Comparison of ENCODE assay signal across 9 cellular contexts in genomic region chr10:124724279-124725027, GRCh38. TPM values are rescaled to one million over a fixed set of nuclear protein-coding genes. Genes with fewer than 3 reads are reported as not detected.
DNase-seq lines count a peak whose midpoint lies in the region; ATAC-seq and TF ChIP-seq lines count a peak whose summit lies in the region.
"Had no signal": no experiment of that assay in that cellular context is flagged by ENCODE, and none has a peak within 500 bp of the region (broad histone marks: within the 10 kb centered on the region; RNA-seq: fewer than 3 reads in every experiment).

No MANE protein-coding gene starts in this region.

- TF ChIP-seq CTCF in neutrophil (IDR thresholded peaks at IDR 0.05) = no peak

- peaks cover 6% of the 10 kb centered on the region for H3K36me3 ChIP-seq in neutrophil

- no peaks in the 10 kb centered on the region for H3K9me3 ChIP-seq in neutrophil

- DNase-seq in Ammon's horn (ENCODE audit: low spot score) (peak; percentile 96), NCI-H526 treated with DMSO at 0.1 percent for 48 hours (lab: John Stamatoyannopoulos, UW) (peak; percentile 12), epidermal melanocyte (ENCODE audit: insufficient read length, low spot score) (peak; percentile 85), HT-29 (ENCODE audit: low spot score) (no peak)
- no peak for DNase-seq in effector CD8-positive, alpha-beta T cell (lab: John Stamatoyannopoulos, UW)
- DNase-seq: NCI-H446 had no signal

- peaks cover 76 to 80% of the 10 kb centered on the region in 2 experiments for H3K4me1 ChIP-seq in neutrophil (ENCODE audit: control insufficient read depth in 1 of 2, insufficient read depth in 1 of 2, low read depth in 1 of 2, low read length in 1 of 2)

- ATAC-seq in GM18517 (IDR thresholded peaks at IDR 0.05; ENCODE audit: unreplicated experiment) (no peak), HG03039 (IDR thresholded peaks at IDR 0.05; ENCODE audit: unreplicated experiment) (no peak)

- peak overlapping the region; percentile 99 for H3K27ac ChIP-seq in neutrophil

- H3K4me3 ChIP-seq in neutrophil (ENCODE audit: low read depth in 1 of 2, low read length in 1 of 2) = no peak overlapping the region

- H3K27me3 ChIP-seq in neutrophil = no peaks in the 10 kb centered on the region

RNA-seq across cellular contexts. Expression of gene FAM53B, which starts 19.7 kb away (rescaled TPM):
- total RNA-seq in HT-29 (2014; rRNA removed; shearing (Covaris generic)) = 17.8 and 20.2 TPM in 2 replicates

Comparison
In these comparisons a context has a peak if more than half of its experiments do, and no peak if none do; other contexts are left out.
1. DNase-seq: peak in Ammon's horn (single experiment), NCI-H526 treated with DMSO at 0.1 percent for 48 hours (single experiment) and epidermal melanocyte (single experiment); none in effector CD8-positive, alpha-beta T cell (single experiment) and HT-29 (single experiment).